8 cellular contexts compared by ENCODE assay signal in the genomic region with DNA sequence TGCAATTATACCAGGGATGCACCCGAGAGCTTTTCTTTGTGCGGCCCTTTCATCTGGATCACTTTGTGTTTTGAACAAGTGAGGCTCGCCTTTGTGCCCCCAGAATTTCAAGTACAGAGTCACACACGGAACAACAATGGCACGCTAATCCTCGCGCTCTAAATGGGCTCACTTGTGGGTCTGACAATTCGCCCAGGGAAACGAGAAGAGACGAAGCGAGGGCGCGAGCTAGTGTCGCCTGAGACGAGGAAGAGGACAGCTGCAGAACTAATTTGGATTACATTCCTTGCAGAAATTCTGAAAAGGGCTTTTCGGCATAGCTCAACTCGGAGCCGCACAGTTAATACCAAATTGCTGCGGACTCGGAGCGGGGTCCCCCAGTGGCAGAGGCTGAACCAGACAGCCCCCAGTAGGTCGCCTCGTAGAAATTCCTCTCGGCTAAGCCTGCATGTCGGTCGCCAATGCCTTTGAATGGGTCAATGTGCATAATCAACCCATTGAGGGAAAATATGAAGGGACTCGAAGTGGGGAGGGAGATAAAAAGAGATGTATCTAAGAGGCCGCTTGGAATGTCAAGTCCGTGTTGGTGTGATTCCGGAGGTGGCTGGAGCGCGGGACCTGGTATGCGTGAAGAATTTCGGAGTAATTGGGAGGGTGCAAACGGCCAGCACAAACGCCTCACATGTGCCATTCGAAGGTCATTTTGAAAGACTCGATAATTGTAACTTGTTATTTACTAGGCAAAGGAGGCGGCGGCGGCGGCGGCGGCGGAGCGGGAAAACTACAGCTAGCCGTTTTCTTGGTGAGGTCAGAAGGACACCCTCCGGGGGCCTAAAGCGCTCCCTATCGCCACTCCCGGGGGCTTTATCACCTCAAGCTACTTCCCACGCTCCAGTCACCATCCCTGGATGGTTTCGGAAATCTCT. TPM values are rescaled to one million over a fixed set of nuclear protein-coding genes. Genes with fewer than 3 reads are reported as not detected.
A peak's percentile ranks its signal among the peaks of the same experiment; 100 is the strongest.
DNase-seq lines count a peak whose midpoint lies in the region; ATAC-seq, FAIRE-seq and TF ChIP-seq lines count a peak whose summit lies in the region.

No MANE protein-coding gene starts in this region.

- H3K36me3 ChIP-seq in lower lobe of right lung: no peaks in the 10 kb centered on the region
- H3K36me3 ChIP-seq in tibial artery: no peaks in the 10 kb centered on the region

- no peak overlapping the region for H3K27ac ChIP-seq in A549
- H3K27ac ChIP-seq in lower lobe of right lung: peak overlapping the region; percentile 59
- peak overlapping the region; percentile 77 to 78 for H3K27ac ChIP-seq in tibial artery

- ATAC-seq in A549: peak; percentile 12 to 17; a peak in 3 of 6 replicates
- peak; percentile 1 to 2 for ATAC-seq in lower lobe of right lung
- ATAC-seq in HG03196 (IDR thresholded peaks at IDR 0.05; ENCODE audit: unreplicated experiment): no peak

- H3K4me2 ChIP-seq in A549: peak overlapping the region; percentile 94

- H3K9me3 ChIP-seq in A549 (no peaks in the 10 kb centered on the region), lower lobe of right lung (no peaks in the 10 kb centered on the region), tibial artery (no peaks in the 10 kb centered on the region)

- peaks cover 11% of the 10 kb centered on the region; the same call in 2 of the 3 replicates for H3K4me1 ChIP-seq in A549
- peaks cover 12% of the 10 kb centered on the region for H3K4me1 ChIP-seq in lower lobe of right lung
- peaks cover 0 to 44% (median 4%) of the 10 kb centered on the region in 4 donors for H3K4me1 ChIP-seq in tibial artery

- POLR2A ChIA-PET in A549 (lab: Yijun Ruan, JAX) (interaction anchor here (0.6 kb wide), 1 partner anchor 1128 kb away, joined by 5 read pairs; no protein-coding TSS in a partner anchor), HEK293T (lab: Yijun Ruan, JAX) (no interaction called here)

- H3K27me3 ChIP-seq in lower lobe of right lung (ENCODE audit: low read depth) (peaks cover 30% of the 10 kb centered on the region), tibial artery (no peaks in the 10 kb centered on the region)

- no peak for FAIRE-seq in A549 (lab: Jason Lieb, UNC)

- 16% methylated on average over 52 of the region's 53 CpGs for WGBS in A549 (ENCODE audit: missing lambda C conversion rate)

- DNase-seq in A549 (ENCODE audit: low read depth in 1 of 2, low spot score in 1 of 2) (no peak), HEK293T (ENCODE audit: extremely low spot score) (peak; percentile 6), cerebellar cortex (ENCODE audit: low spot score) (peak; percentile 51), lower lobe of right lung (no peak), tibial artery (peak; percentile 22 to 64), DMS114 treated with DMSO at 0.1 percent for 48 hours (lab: John Stamatoyannopoulos, UW; ENCODE audit: unreplicated experiment) (no peak), NCI-H1092 (lab: John Stamatoyannopoulos, UW) (no peak)

- no peak for TF ChIP-seq RAD21 in A549 (conservative IDR thresholded peaks at IDR 0.05 in 1 of 2, IDR thresholded peaks at IDR 0.05 in 1 of 2)

- peak overlapping the region; percentile 50 for H3K4me3 ChIP-seq in A549
- peak overlapping the region; percentile 61 for H3K4me3 ChIP-seq in lower lobe of right lung
- peak overlapping the region; percentile 77 to 83 for H3K4me3 ChIP-seq in tibial artery

- TF ChIP-seq CTCF in A549 (IDR thresholded peaks at IDR 0.05) (no peak), lower lobe of right lung (IDR thresholded peaks at IDR 0.05) (no peak), tibial artery (IDR thresholded peaks at IDR 0.05) (no peak)

- CTCF ChIA-PET in A549 (lab: Yijun Ruan, JAX) (interaction anchor here (0.5 to 1.8 kb wide), 2 partner anchors 31 to 953 kb away, joined by 3 read pairs; no protein-coding TSS in a partner anchor), HEK293T (lab: Yijun Ruan, JAX) (interaction anchor here (0.6 to 1.3 kb wide), 2 partner anchors 13 to 381 kb away, joined by 3 read pairs; no protein-coding TSS in a partner anchor)

- no peak for TF ChIP-seq POLR2A in A549 (IDR thresholded peaks at IDR 0.05; ENCODE audit: low read length)

- intact Hi-C loops in lower lobe of right lung (cut with DNase I) (no loop called here), tibial artery (cut with DNase I; ENCODE audit: low total_unique reads) (no loop called here)

- TF ChIP-seq EP300 in A549 (IDR thresholded peaks at IDR 0.05): no peak

TF ChIP-seq in A549, 52 proteins besides CTCF, POLR2A, EP300 and RAD21:
- TF ChIP-seq CEBPB (IDR thresholded peaks at IDR 0.05) (no peak), POLR2AphosphoS2 (conservative IDR thresholded peaks at IDR 0.05; ENCODE audit: low read length) (no peak), ZFP36 (IDR thresholded peaks at IDR 0.05; ENCODE audit: borderline replicate concordance, partially characterized antibody) (no peak), FOXS1 (CRISPR knock-in tag; IDR thresholded peaks at IDR 0.05) (no peak), NFE2L2 (conservative IDR thresholded peaks at IDR 0.05; ENCODE audit: low read length) (no peak), SMC3 (IDR thresholded peaks at IDR 0.05) (no peak), RARB (CRISPR knock-in tag; IDR thresholded peaks at IDR 0.05) (no peak), KDM1A (IDR thresholded peaks at IDR 0.05; ENCODE audit: low read depth) (no peak), HOXA7 (CRISPR knock-in tag; IDR thresholded peaks at IDR 0.05) (no peak), ZSCAN20 (CRISPR knock-in tag; IDR thresholded peaks at IDR 0.05) (no peak), SREBF2 (IDR thresholded peaks at IDR 0.05) (no peak), JUNB (IDR thresholded peaks at IDR 0.05) (no peak), HDAC2 (IDR thresholded peaks at IDR 0.05) (no peak), RNF2 (IDR thresholded peaks at IDR 0.05; ENCODE audit: borderline replicate concordance, low read depth) (no peak), KDM5A (IDR thresholded peaks at IDR 0.05) (no peak)
- TF ChIP-seq, protein P1, sequence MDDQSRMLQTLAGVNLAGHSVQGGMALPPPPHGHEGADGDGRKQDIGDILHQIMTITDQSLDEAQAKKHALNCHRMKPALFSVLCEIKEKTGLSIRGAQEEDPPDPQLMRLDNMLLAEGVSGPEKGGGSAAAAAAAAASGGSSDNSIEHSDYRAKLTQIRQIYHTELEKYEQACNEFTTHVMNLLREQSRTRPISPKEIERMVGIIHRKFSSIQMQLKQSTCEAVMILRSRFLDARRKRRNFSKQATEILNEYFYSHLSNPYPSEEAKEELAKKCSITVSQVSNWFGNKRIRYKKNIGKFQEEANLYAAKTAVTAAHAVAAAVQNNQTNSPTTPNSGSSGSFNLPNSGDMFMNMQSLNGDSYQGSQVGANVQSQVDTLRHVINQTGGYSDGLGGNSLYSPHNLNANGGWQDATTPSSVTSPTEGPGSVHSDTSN (IDR thresholded peaks at IDR 0.05): no peak
- TF ChIP-seq, protein P2, sequence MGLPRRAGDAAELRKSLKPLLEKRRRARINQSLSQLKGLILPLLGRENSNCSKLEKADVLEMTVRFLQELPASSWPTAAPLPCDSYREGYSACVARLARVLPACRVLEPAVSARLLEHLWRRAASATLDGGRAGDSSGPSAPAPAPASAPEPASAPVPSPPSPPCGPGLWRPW (IDR thresholded peaks at IDR 0.05): no peak
TF ChIP-seq in A549: peak in this region for 0.

TF ChIP-seq in HEK293T, 16 proteins besides CTCF, POLR2A, EP300 and RAD21:
- TF ChIP-seq FOXA1 (IDR thresholded peaks at IDR 0.05) (no peak), L3MBTL2 (conservative IDR thresholded peaks at IDR 0.05) (peak; percentile 42; the same call in 1 of the 2 replicates)

RNA-seq across cellular contexts. Expression of a gene that starts 2.0 kb away (rescaled TPM):
- polyA plus RNA-seq in A549 (2011; rRNA removed) (not detected in 2 replicates), A549 (2017; fragmentation: RNase III; extraction: RNeasy Plus Mini Kit Qiagen cat#74134 plus additional on column Dnase treatment) (not detected in 3 replicates)
- polyA plus RNA-seq in A549 (2012; cell fraction: cytosol; rRNA removed): not detected in 2 replicates
- polyA plus RNA-seq in A549 (2012; cell fraction: nucleus; rRNA removed): not detected in 2 replicates
- polyA minus RNA-seq in A549 (2011; rRNA and poly(A)+ RNA removed): not detected in 2 replicates
- 25.3 TPM for total RNA-seq in lower lobe of right lung

Comparison
In these comparisons a context has a peak if more than half of its experiments do, and no peak if none do; other contexts are left out.
1. DNase-seq: peak in HEK293T (single experiment), cerebellar cortex (single experiment) and tibial artery (2 of 2); none in A549 (0 of 2), lower lobe of right lung (single experiment), DMS114 treated with DMSO at 0.1 percent for 48 hours (single experiment) and NCI-H1092 (single experiment).
2. H3K27ac ChIP-seq: peak in lower lobe of right lung (single experiment) and tibial artery (2 of 2); none in A549 (0 of 2).
3. Peak in every context shown above with its lines, with median percentiles within 50 percentile points of each other: H3K4me3 ChIP-seq.